Comparison of ENCODE assay signal across 8 cellular contexts in the genomic region with DNA sequence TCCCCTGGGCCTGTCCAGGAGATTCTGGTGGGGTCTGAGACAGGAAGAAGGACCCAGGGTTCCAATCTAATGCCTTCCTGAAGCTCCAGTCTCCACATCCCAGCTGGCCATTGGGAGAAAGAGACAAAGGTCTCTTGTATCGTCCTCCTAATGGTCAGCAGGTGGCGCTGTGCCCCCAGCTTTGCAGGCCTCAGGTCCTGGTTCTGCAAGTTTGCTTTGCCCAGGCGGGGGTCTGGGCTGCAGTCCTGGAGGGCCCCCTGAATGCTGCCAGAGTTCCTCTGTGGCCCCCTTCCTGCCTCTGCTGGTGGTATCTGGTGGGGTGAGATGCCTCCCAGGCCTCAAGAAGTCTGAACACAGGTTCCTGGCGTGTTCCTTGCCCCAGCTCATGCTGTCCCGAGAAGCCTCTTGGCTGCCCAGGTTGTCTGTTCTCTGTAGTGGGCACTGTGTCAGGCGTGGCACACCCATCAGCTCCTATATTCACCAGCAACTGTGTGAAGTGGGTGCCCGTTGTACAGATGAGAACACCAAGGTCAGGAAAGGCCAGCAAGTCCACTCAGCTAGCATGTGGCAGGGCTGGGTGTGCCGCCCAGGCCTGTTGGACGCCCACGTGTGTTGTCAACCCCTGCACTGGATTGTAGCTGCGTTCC. TPM values are rescaled to one million over a fixed set of nuclear protein-coding genes. Genes with fewer than 3 reads are reported as not detected.
A peak's percentile ranks its signal among the peaks of the same experiment; 100 is the strongest.
DNase-seq lines count a peak whose midpoint lies in the region; ATAC-seq, FAIRE-seq and TF ChIP-seq lines count a peak whose summit lies in the region.

No MANE protein-coding gene starts in this region.

- no peaks in the 10 kb centered on the region for H3K27me3 Mint-ChIP-seq in activated CD4-positive, alpha-beta T cell treated with anti-CD3 and anti-CD28 coated beads, Interleukin-2, amount 10 ng/mL, durations not matched to agents 24 days and 14 days
- no peaks in the 10 kb centered on the region for H3K27me3 Mint-ChIP-seq in endodermal cell (ENCODE audit: insufficient read depth)
- H3K27me3 Mint-ChIP-seq in memory B cell: no peaks in the 10 kb centered on the region
- H3K27me3 Mint-ChIP-seq in stimulated activated memory B cell treated with anti-CD40 and anti-IgM and Interleukin-4, amounts not matched to agents 10 μg/mL and 1 μg/mL and 100 μg/mL, for 72 hours: peaks cover 21% of the 10 kb centered on the region

- ATAC-seq in memory B cell (ENCODE audit: low read depth) (peak; percentile 66), HG02884 (IDR thresholded peaks at IDR 0.05; ENCODE audit: unreplicated experiment) (no peak)
- ATAC-seq in stimulated activated memory B cell treated with anti-CD40 and anti-IgM and Interleukin-4, amounts not matched to agents 10 μg/mL and 1 μg/mL and 100 μg/mL, for 72 hours: peak; percentile 44

- H3K9me3 ChIP-seq in endodermal cell (ENCODE audit: control insufficient read depth, low read length): no peaks in the 10 kb centered on the region

- H3K27me3 ChIP-seq in endodermal cell (ENCODE audit: control insufficient read depth, insufficient read depth, low read length, poor library complexity, severe bottlenecking): no peaks in the 10 kb centered on the region

- H3K9ac ChIP-seq in endodermal cell (ENCODE audit: extremely low read depth, low read length, poor library complexity, severe bottlenecking): no peak overlapping the region

- whole genome bisulfite sequencing in endodermal cell (ENCODE audit: insufficient coverage in 1 of 2, insufficient read length in 1 of 2), 2 experiments: 68 to 95% methylated on average over 5 to 11 of the region's 11 CpGs

- H3K27ac Mint-ChIP-seq in activated CD4-positive, alpha-beta T cell treated with anti-CD3 and anti-CD28 coated beads, Interleukin-2, amount 10 ng/mL, durations not matched to agents 24 days and 14 days: no peak overlapping the region
- H3K27ac Mint-ChIP-seq in endodermal cell (no peak overlapping the region), memory B cell (no peak overlapping the region)
- no peak overlapping the region for H3K27ac Mint-ChIP-seq in stimulated activated memory B cell treated with anti-CD40 and anti-IgM and Interleukin-4, amounts not matched to agents 10 μg/mL and 1 μg/mL and 100 μg/mL, for 72 hours

- peak overlapping the region; percentile 66 for H3K27ac ChIP-seq in endodermal cell (ENCODE audit: low read depth, low read length)

- intact Hi-C loops in activated CD4-positive, alpha-beta T cell treated with anti-CD3 and anti-CD28 coated beads, Interleukin-2, amount 10 ng/mL, durations not matched to agents 24 days and 14 days (cut with micrococcal nuclease): loop anchor here (2.0 kb wide), 1 partner anchor 38 kb away; no protein-coding TSS in a partner anchor

- DNase-seq in AG09319 (ENCODE audit: extremely low read depth, low read depth) (peak; percentile 11), GM19239 (ENCODE audit: insufficient read length, low spot score) (peak; percentile 66), NCI-H2227 treated with DMSO at 0.1 percent for 48 hours (lab: John Stamatoyannopoulos, UW) (peak; percentile 70), endodermal cell (peak; percentile 85), memory B cell (ENCODE audit: low spot score in 2 of 2) (peak; percentile 21 to 27)
- DNase-seq in activated CD4-positive, alpha-beta T cell treated with anti-CD3 and anti-CD28 coated beads, Interleukin-2, amount 10 ng/mL, durations not matched to agents 24 days and 14 days: peak; percentile 79

- no peak overlapping the region for H3K4me3 Mint-ChIP-seq in activated CD4-positive, alpha-beta T cell treated with anti-CD3 and anti-CD28 coated beads, Interleukin-2, amount 10 ng/mL, durations not matched to agents 24 days and 14 days
- H3K4me3 Mint-ChIP-seq in endodermal cell (no peak overlapping the region), memory B cell (no peak overlapping the region)
- H3K4me3 Mint-ChIP-seq in stimulated activated memory B cell treated with anti-CD40 and anti-IgM and Interleukin-4, amounts not matched to agents 10 μg/mL and 1 μg/mL and 100 μg/mL, for 72 hours: no peak overlapping the region

- H3K9me3 Mint-ChIP-seq in activated CD4-positive, alpha-beta T cell treated with anti-CD3 and anti-CD28 coated beads, Interleukin-2, amount 10 ng/mL, durations not matched to agents 24 days and 14 days: no peaks in the 10 kb centered on the region
- H3K9me3 Mint-ChIP-seq in endodermal cell: no peaks in the 10 kb centered on the region
- H3K9me3 Mint-ChIP-seq in memory B cell: no peaks in the 10 kb centered on the region
- no peaks in the 10 kb centered on the region for H3K9me3 Mint-ChIP-seq in stimulated activated memory B cell treated with anti-CD40 and anti-IgM and Interleukin-4, amounts not matched to agents 10 μg/mL and 1 μg/mL and 100 μg/mL, for 72 hours

- H3K36me3 ChIP-seq in endodermal cell (ENCODE audit: control insufficient read depth, insufficient read depth, low read length): no peaks in the 10 kb centered on the region

- H3K36me3 Mint-ChIP-seq in activated CD4-positive, alpha-beta T cell treated with anti-CD3 and anti-CD28 coated beads, Interleukin-2, amount 10 ng/mL, durations not matched to agents 24 days and 14 days (ENCODE audit: low read depth): no peaks in the 10 kb centered on the region
- H3K36me3 Mint-ChIP-seq in endodermal cell (ENCODE audit: low read depth) (no peaks in the 10 kb centered on the region), memory B cell (no peaks in the 10 kb centered on the region)
- H3K36me3 Mint-ChIP-seq in stimulated activated memory B cell treated with anti-CD40 and anti-IgM and Interleukin-4, amounts not matched to agents 10 μg/mL and 1 μg/mL and 100 μg/mL, for 72 hours: no peaks in the 10 kb centered on the region

- H3K4me1 Mint-ChIP-seq in activated CD4-positive, alpha-beta T cell treated with anti-CD3 and anti-CD28 coated beads, Interleukin-2, amount 10 ng/mL, durations not matched to agents 24 days and 14 days: no peaks in the 10 kb centered on the region
- peaks cover 25% of the 10 kb centered on the region for H3K4me1 Mint-ChIP-seq in endodermal cell
- H3K4me1 Mint-ChIP-seq in memory B cell: no peaks in the 10 kb centered on the region
- H3K4me1 Mint-ChIP-seq in stimulated activated memory B cell treated with anti-CD40 and anti-IgM and Interleukin-4, amounts not matched to agents 10 μg/mL and 1 μg/mL and 100 μg/mL, for 72 hours: no peaks in the 10 kb centered on the region

- no peak overlapping the region for H3K4me3 ChIP-seq in endodermal cell (ENCODE audit: low read length)

- peak; percentile 83 for FAIRE-seq in GM19239 (lab: Jason Lieb, UNC)

- TF ChIP-seq CTCF in AG09319 (IDR thresholded peaks at IDR 0.05; ENCODE audit: low read depth, low read length) (peak; percentile 83), endodermal cell (conservative IDR thresholded peaks at IDR 0.05) (peak; percentile 98)

- H3K4me1 ChIP-seq in endodermal cell (ENCODE audit: control insufficient read depth, insufficient read depth, low read length): peaks cover 10% of the 10 kb centered on the region

RNA-seq across cellular contexts. Expression of gene CSF3R, which starts 33.8 kb away (rescaled TPM):
- total RNA-seq in activated CD4-positive, alpha-beta T cell treated with anti-CD3 and anti-CD28 coated beads, Interleukin-2, amount 10 ng/mL, durations not matched to agents 24 days and 14 days: 0.07 and 0.16 TPM in 2 replicates
- total RNA-seq in endodermal cell: 1 to 10 TPM; 1.5 TPM
- polyA plus RNA-seq in endodermal cell (2013, experiment 1 of 2): 0.50 TPM
- 0.17 TPM for polyA plus RNA-seq in endodermal cell (2013, experiment 2 of 2)

RNA-seq across cellular contexts. Expression of gene MRPS15, which starts 52.3 kb away (rescaled TPM):
- 117 and 126 TPM in 2 replicates for total RNA-seq in activated CD4-positive, alpha-beta T cell treated with anti-CD3 and anti-CD28 coated beads, Interleukin-2, amount 10 ng/mL, durations not matched to agents 24 days and 14 days
- total RNA-seq in endodermal cell: 100 to 1,000 TPM; 107 to 111 TPM
- 103 TPM for polyA plus RNA-seq in endodermal cell (2013, experiment 1 of 2)
- polyA plus RNA-seq in endodermal cell (2013, experiment 2 of 2): 109 TPM

Comparison
In these comparisons a context has a peak if more than half of its experiments do, and no peak if none do; other contexts are left out.
1. DNase-seq: peak in every context shown above with its lines; median percentile 85 in endodermal cell; 79 in activated CD4-positive, alpha-beta T cell treated with anti-CD3 and anti-CD28 coated beads, Interleukin-2, amount 10 ng/mL, durations not matched to agents 24 days and 14 days; 70 in NCI-H2227 treated with DMSO at 0.1 percent for 48 hours; 66 in GM19239; 24 in memory B cell; 11 in AG09319.